Comparison of ENCODE assay signal across 22 cellular contexts in the genomic region with DNA sequence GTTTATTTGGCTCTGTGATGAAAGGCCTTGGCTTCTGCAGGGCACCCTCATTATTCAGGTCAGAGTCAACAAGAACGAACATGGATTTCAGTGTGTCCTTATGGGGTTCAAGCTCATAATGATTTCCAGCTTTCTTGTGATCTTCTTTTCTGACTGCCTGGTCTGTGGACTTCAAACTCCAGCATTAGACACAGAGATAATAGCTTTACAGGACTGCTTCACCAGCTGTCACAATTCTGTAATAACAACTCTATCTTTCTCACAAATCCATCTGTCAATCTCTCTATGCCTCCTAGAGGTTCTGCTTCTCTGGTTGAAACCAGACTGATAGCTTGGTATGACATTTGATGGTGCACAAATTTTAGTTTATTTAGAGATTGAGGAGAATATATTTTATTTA. TPM values are rescaled to one million over a fixed set of nuclear protein-coding genes. Genes with fewer than 3 reads are reported as not detected.
A peak's percentile ranks its signal among the peaks of the same experiment; 100 is the strongest.
DNase-seq lines count a peak whose midpoint lies in the region; ATAC-seq, FAIRE-seq and TF ChIP-seq lines count a peak whose summit lies in the region.
"Had no signal": no experiment of that assay in that cellular context is flagged by ENCODE, and none has a peak within 500 bp of the region (broad histone marks: within the 10 kb centered on the region; RNA-seq: fewer than 3 reads in every experiment).

No MANE protein-coding gene starts in this region.

- peak overlapping the region; percentile 98 for H2AFZ ChIP-seq in Karpas-422 (ENCODE audit: low read length)
- peak overlapping the region; percentile 22 for H2AFZ ChIP-seq in keratinocyte (ENCODE audit: control insufficient read depth, low read length)
- H2AFZ ChIP-seq: GM23248 had no signal

- H3K79me2 ChIP-seq in Karpas-422 (ENCODE audit: low read length): no peaks in the 10 kb centered on the region
- no peaks in the 10 kb centered on the region for H3K79me2 ChIP-seq in keratinocyte (ENCODE audit: control insufficient read depth, insufficient read depth, low read length)

- H3K4me1 ChIP-seq in Karpas-422 (ENCODE audit: low read length): no peaks in the 10 kb centered on the region; the same call in 1 of the 2 replicates
- no peaks in the 10 kb centered on the region for H3K4me1 ChIP-seq in keratinocyte (ENCODE audit: control insufficient read depth, extremely low read depth, insufficient read depth, low read length)

- dilution Hi-C loops in keratinocyte (cut with MboI; ENCODE audit: extremely low pct_ligation_motif_present, low sequenced_read_pairs): loop anchor here (25.0 kb wide), 1 partner anchor 875 kb away; no protein-coding TSS in a partner anchor

- TF ChIP-seq CTCF in D721Med (IDR thresholded peaks at IDR 0.05; ENCODE audit: insufficient read depth, missing control alignments) (no peak), keratinocyte (optimal IDR thresholded peaks at IDR 0.05 in 1 of 3, IDR thresholded peaks at IDR 0.05 in 1 of 3, conservative IDR thresholded peaks at IDR 0.05 in 1 of 3; ENCODE audit: extremely low read depth in 1 of 3, insufficient read depth in 2 of 3, low read length in 3 of 3) (no peak)

- H3K9me3 ChIP-seq in Karpas-422 (ENCODE audit: low read length) (no peaks in the 10 kb centered on the region), keratinocyte (ENCODE audit: control insufficient read depth, low read depth, low read length) (no peaks in the 10 kb centered on the region)

- no peaks in the 10 kb centered on the region for H3K27me3 ChIP-seq in Karpas-422 (ENCODE audit: low read length)
- no peaks in the 10 kb centered on the region for H3K27me3 ChIP-seq in keratinocyte (ENCODE audit: control insufficient read depth, extremely low read depth, insufficient read depth, low read length)

- H3K27ac ChIP-seq in Karpas-422 (ENCODE audit: low read length) (no peak overlapping the region), keratinocyte (ENCODE audit: control insufficient read depth, insufficient read depth, low read length) (no peak overlapping the region)
- H3K27ac ChIP-seq: GM23248 had no signal

- no peak overlapping the region for H3K4me2 ChIP-seq in Karpas-422 (ENCODE audit: low read depth, low read length, poor library complexity, severe bottlenecking)
- no peak overlapping the region for H3K4me2 ChIP-seq in keratinocyte (ENCODE audit: control insufficient read depth, extremely low read depth, insufficient read depth, low read depth, low read length)

- H4K20me1 ChIP-seq in Karpas-422 (ENCODE audit: insufficient read depth, low read depth, low read length) (no peaks in the 10 kb centered on the region), keratinocyte (ENCODE audit: control insufficient read depth, extremely low read depth, insufficient read depth, low read length) (no peaks in the 10 kb centered on the region)

- no peak overlapping the region for H3K9ac ChIP-seq in Karpas-422 (ENCODE audit: low read length)
- no peak overlapping the region for H3K9ac ChIP-seq in keratinocyte (ENCODE audit: control insufficient read depth, extremely low read depth, insufficient read depth, low read length)
- H3K9ac ChIP-seq: GM23248 had no signal

- ATAC-seq in HG02870 (IDR thresholded peaks at IDR 0.05; ENCODE audit: unreplicated experiment): no peak
- no peak for ATAC-seq in HG03045 (IDR thresholded peaks at IDR 0.05; ENCODE audit: unreplicated experiment)

- H3K4me3 ChIP-seq in Karpas-422 (ENCODE audit: low read length): no peak overlapping the region
- no peak overlapping the region for H3K4me3 ChIP-seq in keratinocyte (ENCODE audit: control insufficient read depth in 2 of 3, extremely low read depth in 1 of 3, insufficient read depth in 2 of 3, low read depth in 1 of 3, low read length in 3 of 3)
- H3K4me3 ChIP-seq: GM23248 had no signal

- H3K36me3 ChIP-seq in Karpas-422 (ENCODE audit: insufficient read depth, low read length) (no peaks in the 10 kb centered on the region), keratinocyte (ENCODE audit: control insufficient read depth in 2 of 2, extremely low read depth in 1 of 2, insufficient read depth in 2 of 2, low read length in 2 of 2) (no peaks in the 10 kb centered on the region)

- no peaks in the 10 kb centered on the region for H3K9me1 ChIP-seq in keratinocyte (ENCODE audit: control insufficient read depth, extremely low read depth, insufficient read depth, low read length)

- H3K9me2 ChIP-seq in Karpas-422 (replicated peaks; ENCODE audit: insufficient read depth, low read length): no peaks in the 10 kb centered on the region

- FAIRE-seq in D721Med (lab: Jason Lieb, UNC) (peak; percentile 96), keratinocyte (lab: Jason Lieb, UNC) (no peak)
- FAIRE-seq: GM12891, GM18507, H1 had no signal

- DNase-seq in D721Med (ENCODE audit: insufficient read length, low spot score): peak; percentile 7
- DNase-seq in Karpas-422: no peak
- peak; percentile 93 for DNase-seq in NCI-H82 (lab: John Stamatoyannopoulos, UW)
- DNase-seq in keratinocyte (ENCODE audit: low read depth, low spot score): no peak
- DNase-seq in NCI-H774 (lab: John Stamatoyannopoulos, UW): no peak
- DNase-seq: C1 segment of cervical spinal cord; Calu3; CD4-positive, alpha-beta memory T cell; COR-L47; DMS53; DMS79 treated with DMSO at 0.1 percent for 48 hours; GF-D8; GM23248; H7; HCEC 1CT had no signal

RNA-seq across cellular contexts. Expression of gene SLITRK6, which starts 13.1 kb away (rescaled TPM):
- 1.9 and 6.4 TPM in 2 replicates for total RNA-seq in Karpas-422 (2014; rRNA removed; shearing (Covaris generic); ENCODE audit: low replicate concordance)
- polyA plus RNA-seq in keratinocyte: 7.8 to 12.3 TPM (median 8.4 TPM) in 3 replicates
- polyA plus RNA-seq in keratinocyte (2011; ENCODE audit: low read depth): 0.20 TPM
- polyA plus RNA-seq in keratinocyte (2011; cell fraction: cytosol; rRNA removed): 0.99 and 2.3 TPM in 2 replicates
- 11.4 and 14.0 TPM in 2 replicates for polyA plus RNA-seq in keratinocyte (2011; cell fraction: nucleus; rRNA removed)
- polyA plus RNA-seq in keratinocyte (2012; ENCODE audit: low replicate concordance): 0.25 and 5.6 TPM in 2 replicates
- 1.2 to 9.9 TPM (median 6.5 TPM) in 3 replicates for polyA minus RNA-seq in keratinocyte
- polyA minus RNA-seq in keratinocyte (2011; cell fraction: cytosol; rRNA and poly(A)+ RNA removed): 2.3 TPM
- polyA minus RNA-seq in keratinocyte (2011; cell fraction: nucleus; rRNA and poly(A)+ RNA removed): 8.4 and 16.2 TPM in 2 replicates
- total RNA-seq: Calu3; CD4-positive, alpha-beta memory T cell; Daoy; G401; GM23248 had no signal
- polyA plus RNA-seq: CD4-positive, alpha-beta memory T cell; GM23248 had no signal

Comparison
In these comparisons a context has a peak if more than half of its experiments do, and no peak if none do; other contexts are left out.
1. DNase-seq: peak in D721Med (single experiment) and NCI-H82 (single experiment); none in Karpas-422 (single experiment), keratinocyte (single experiment) and NCI-H774 (single experiment).